13 cellular contexts compared by ENCODE assay signal in the genomic region with DNA sequence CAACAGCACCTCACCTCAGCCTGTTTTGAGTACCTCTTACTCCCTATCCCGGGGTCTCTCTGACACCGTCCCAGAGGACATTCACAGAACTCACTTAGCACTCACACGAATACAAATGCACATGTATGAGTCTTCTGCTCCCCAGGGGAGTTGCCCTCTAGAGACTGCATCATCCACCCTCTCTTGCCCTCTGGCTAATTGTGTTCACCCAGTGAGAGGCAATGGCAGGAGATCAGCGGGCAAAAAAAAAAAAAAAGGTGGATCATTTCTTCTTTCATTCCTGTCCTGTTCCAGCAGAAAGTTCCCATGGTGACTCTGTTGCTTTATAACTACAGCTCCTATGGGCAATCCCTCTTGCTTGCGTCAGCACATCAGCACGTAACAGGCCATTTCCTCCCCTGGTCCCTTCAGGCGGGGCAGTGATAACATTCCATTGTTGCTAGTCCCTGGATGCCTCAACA. TPM values are rescaled to one million over a fixed set of nuclear protein-coding genes. Genes with fewer than 3 reads are reported as not detected.
DNase-seq lines count a peak whose midpoint lies in the region; ATAC-seq, FAIRE-seq and TF ChIP-seq lines count a peak whose summit lies in the region.
"Had no signal": no experiment of that assay in that cellular context is flagged by ENCODE, and none has a peak within 500 bp of the region (broad histone marks: within the 10 kb centered on the region; RNA-seq: fewer than 3 reads in every experiment).

No MANE protein-coding gene starts in this region.

- H3K27ac Mint-ChIP-seq in activated naive CD4-positive, alpha-beta T cell treated with anti-CD3 and anti-CD28 coated beads, Interleukin-2, amount 50 U/mL, for 72 hours, result no peak overlapping the region

- H3K9me3 Mint-ChIP-seq in activated naive CD4-positive, alpha-beta T cell treated with anti-CD3 and anti-CD28 coated beads, Interleukin-2, amount 50 U/mL, for 72 hours, result no peaks in the 10 kb centered on the region

- no peak overlapping the region for H3K4me3 ChIP-seq in AG10803 (ENCODE audit: low read length)
- H3K4me3 ChIP-seq in bronchial epithelial cell (ENCODE audit: low read depth, low read length), result no peak overlapping the region
- H3K4me3 ChIP-seq: testis had no signal

- H3K36me3 ChIP-seq in bronchial epithelial cell (ENCODE audit: control insufficient read depth, insufficient read depth, low read length), result no peaks in the 10 kb centered on the region

- H3K27me3 ChIP-seq in bronchial epithelial cell (ENCODE audit: control insufficient read depth, insufficient read depth, low read length), result no peaks in the 10 kb centered on the region
- H3K27me3 ChIP-seq: testis had no signal

- TF ChIP-seq CTCF in AG10803 (conservative IDR thresholded peaks at IDR 0.05; ENCODE audit: low read length) (no peak), bronchial epithelial cell (IDR thresholded peaks at IDR 0.05; ENCODE audit: insufficient read depth, low read length, severe bottlenecking) (no peak)

- ATAC-seq in left lobe of liver (peak; percentile 55), HG02970 (IDR thresholded peaks at IDR 0.05; ENCODE audit: low FRiP score, unreplicated experiment) (no peak)
- ATAC-seq in activated naive CD4-positive, alpha-beta T cell treated with anti-CD3 and anti-CD28 coated beads, Interleukin-2, amount 50 U/mL, for 72 hours, result no peak

- peak; percentile 18 for DNase-seq in AG10803 (ENCODE audit: low read depth)
- peak; percentile 29 for DNase-seq in HPDE6-E6E7 (ENCODE audit: extremely low spot score)
- DNase-seq in bronchial epithelial cell (ENCODE audit: low read depth), result peak; percentile 86
- DNase-seq in left lobe of liver (ENCODE audit: low spot score), result no peak
- DNase-seq in NCI-H1092 (lab: John Stamatoyannopoulos, UW), result no peak
- DNase-seq in activated naive CD4-positive, alpha-beta T cell treated with anti-CD3 and anti-CD28 coated beads, Interleukin-2, amount 50 U/mL, for 72 hours (ENCODE audit: low spot score in 2 of 2), result no peak
- no peak for DNase-seq in SKM-1 treated with dmso at 0.1 percent for 144 hours (lab: John Stamatoyannopoulos, UW; ENCODE audit: unreplicated experiment)
- DNase-seq: activated CD4-positive, alpha-beta T cell treated with anti-CD3 and anti-CD28 coated beads for 1 hour; NCI-H2107; nucleus accumbens; RPMI8226; testis had no signal

- peak; percentile 92 for FAIRE-seq in bronchial epithelial cell (lab: Jason Lieb, UNC)

- no peaks in the 10 kb centered on the region for H3K36me3 Mint-ChIP-seq in activated naive CD4-positive, alpha-beta T cell treated with anti-CD3 and anti-CD28 coated beads, Interleukin-2, amount 50 U/mL, for 72 hours

RNA-seq across cellular contexts. Expression of a gene that starts 23.6 kb away (rescaled TPM):
- total RNA-seq in bronchial epithelial cell, result 48.4 and 62.7 TPM in 2 replicates
- 25.9 TPM for total RNA-seq in left lobe of liver
- 10 to 100 TPM; 38.8 to 48.6 TPM for total RNA-seq in activated naive CD4-positive, alpha-beta T cell treated with anti-CD3 and anti-CD28 coated beads, Interleukin-2, amount 50 U/mL, for 72 hours

Comparison
In these comparisons a context has a peak if more than half of its experiments do, and no peak if none do; other contexts are left out.
1. DNase-seq: peak in AG10803 (single experiment), HPDE6-E6E7 (single experiment) and bronchial epithelial cell (single experiment); none in left lobe of liver (single experiment), NCI-H1092 (single experiment), activated naive CD4-positive, alpha-beta T cell treated with anti-CD3 and anti-CD28 coated beads, Interleukin-2, amount 50 U/mL, for 72 hours (0 of 2) and SKM-1 treated with dmso at 0.1 percent for 144 hours (single experiment).